17 cellular contexts compared by ENCODE assay signal in genomic region chr1:43818691-43819090, GRCh38.
DNase-seq lines count a peak whose midpoint lies in the region; ATAC-seq, FAIRE-seq and TF ChIP-seq lines count a peak whose summit lies in the region.
"Had no signal": no experiment of that assay in that cellular context is flagged by ENCODE, and none has a peak within 500 bp of the region (broad histone marks: within the 10 kb centered on the region; RNA-seq: fewer than 3 reads in every experiment).

No MANE protein-coding gene starts in this region.

- ATAC-seq in SK-N-SH treated with all-trans-retinoic acid at 6 μM for 48 hours = no peak
- no peak for ATAC-seq in GM18520 (IDR thresholded peaks at IDR 0.05; ENCODE audit: unreplicated experiment)
- no peak for ATAC-seq in left ventricle myocardium superior
- ATAC-seq in HG03439 (IDR thresholded peaks at IDR 0.05; ENCODE audit: unreplicated experiment) = no peak
- ATAC-seq: HCT116 had no signal

- H3K4me1 ChIP-seq in HEK293 (ENCODE audit: control insufficient read depth, insufficient read depth, low read length) = no peaks in the 10 kb centered on the region

- intact Hi-C loops in left ventricle myocardium superior (cut with micrococcal nuclease) = no loop called here

- DNase-seq in erythroblast (lab: John Stamatoyannopoulos, UW) (peak; percentile 9 to 27), hypothalamus (lab: John Stamatoyannopoulos, UW) (no peak), left ventricle myocardium superior (no peak)
- DNase-seq: C1 segment of cervical spinal cord; CD4-positive, alpha-beta T cell; DMS79 treated with DMSO at 0.1 percent for 48 hours; EL; GDM1; GM23248; KBM-7 had no signal

- H3K9me3 ChIP-seq in HEK293 (ENCODE audit: control insufficient read depth, insufficient read depth, low read depth, low read length) = no peaks in the 10 kb centered on the region

- POLR2A ChIA-PET in HEK293 (lab: Yijun Ruan, JAX) = no interaction called here

- H3K27ac ChIP-seq in HEK293 (ENCODE audit: extremely low read depth, low read depth, low read length) = no peak overlapping the region
- H3K27ac ChIP-seq: GM23248 had no signal

- FAIRE-seq in A204.1 (lab: Jason Lieb, UNC) = peak; percentile 11
- FAIRE-seq: H54 had no signal

- no peak for TF ChIP-seq POLR2A in erythroblast (IDR thresholded peaks at IDR 0.05; ENCODE audit: low read length)

- no peak overlapping the region for H3K4me3 ChIP-seq in HEK293 (ENCODE audit: low read depth, low read length)
- H3K4me3 ChIP-seq: GM23248 had no signal

- CTCF ChIA-PET in HEK293 (lab: Yijun Ruan, JAX) = interaction anchor here (0.6 to 0.7 kb wide), 2 partner anchors 15 to 53 kb away, joined by 3 read pairs; no protein-coding TSS in a partner anchor

- no peak for TF ChIP-seq CTCF in HEK293 (tag by site-specific recombination; IDR thresholded peaks at IDR 0.05)

- peaks cover 0 to 12% of the 10 kb centered on the region in 2 experiments; a peak in 1 of 3 replicates for H3K36me3 ChIP-seq in HEK293 (ENCODE audit: control insufficient read depth in 2 of 2, insufficient read depth in 1 of 2, low read length in 2 of 2)

TF ChIP-seq in HEK293, 187 proteins besides CTCF, POLR2A, EP300 and RAD21:
- TF ChIP-seq HIC1 (tag by site-specific recombination; IDR thresholded peaks at IDR 0.05) = no peak
- peak; percentile 82 for TF ChIP-seq SETDB1 (IDR thresholded peaks at IDR 0.05; ENCODE audit: insufficient read length, low read length)
- TF ChIP-seq ZNF335 (tag by site-specific recombination; conservative IDR thresholded peaks at IDR 0.05) = no peak
- no peak for TF ChIP-seq ZNF302 (tag by site-specific recombination; IDR thresholded peaks at IDR 0.05; ENCODE audit: low read depth)
TF ChIP-seq in HEK293: peak in this region for 1.

TF ChIP-seq in SK-N-SH treated with all-trans-retinoic acid at 6 μM for 48 hours, 23 proteins besides CTCF, POLR2A, EP300 and RAD21:
- peak; percentile 99 for TF ChIP-seq ZFP30 (CRISPR knock-in tag; IDR thresholded peaks at IDR 0.05)
- no peak for TF ChIP-seq CSRNP3 (CRISPR knock-in tag; IDR thresholded peaks at IDR 0.05)

Comparison
In these comparisons a context has a peak if more than half of its experiments do, and no peak if none do; other contexts are left out.
1. DNase-seq: peak in erythroblast (2 of 2); none in hypothalamus (0 of 51) and left ventricle myocardium superior (single experiment).